In the genomic region with DNA sequence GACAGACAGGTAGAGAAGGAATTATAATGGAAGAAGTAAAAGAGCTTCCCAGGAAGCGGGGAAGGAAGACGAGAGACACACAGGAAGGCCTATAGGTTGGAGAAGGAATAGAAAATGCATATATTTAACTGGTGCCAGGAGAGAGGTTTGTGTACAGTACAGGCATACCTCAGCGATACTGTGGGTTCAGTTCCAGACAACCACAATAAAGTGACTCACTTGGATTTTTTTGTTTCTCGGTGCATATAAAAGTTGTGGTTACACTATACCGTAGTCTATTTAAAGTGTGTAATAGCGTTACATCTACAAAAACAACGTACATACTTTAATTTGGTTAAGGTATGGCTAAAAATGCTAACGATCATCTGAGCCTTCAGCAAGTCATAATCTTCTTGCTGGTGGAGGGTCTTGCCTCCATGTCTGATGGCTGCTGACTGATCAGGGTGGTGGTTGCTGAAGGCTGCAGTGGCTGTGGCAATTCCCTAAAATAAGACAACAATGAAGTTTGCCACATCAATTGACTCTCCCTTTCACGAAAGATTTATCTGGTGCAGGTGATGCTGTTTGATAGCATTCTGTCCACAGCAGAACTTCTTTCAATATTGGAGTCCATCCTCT, we compare ENCODE assay signal across 11 cellular contexts. TPM values are rescaled to one million over a fixed set of nuclear protein-coding genes. Genes with fewer than 3 reads are reported as not detected.
DNase-seq lines count a peak whose midpoint lies in the region; ATAC-seq and TF ChIP-seq lines count a peak whose summit lies in the region.
"Had no signal": no experiment of that assay in that cellular context is flagged by ENCODE, and none has a peak within 500 bp of the region (broad histone marks: within the 10 kb centered on the region; RNA-seq: fewer than 3 reads in every experiment).

No MANE protein-coding gene starts in this region.

- no peak overlapping the region for H3K4me3 ChIP-seq in brain microvascular endothelial cell (ENCODE audit: low read depth, low read length)

- H3K4me3 Mint-ChIP-seq in activated CD8-positive, alpha-beta memory T cell treated with anti-CD3 and anti-CD28 coated beads, Interleukin-2, amount 10 ng/mL, durations not matched to agents 7 days and 5 days, result peak overlapping the region; percentile 23
- H3K4me3 Mint-ChIP-seq in activated CD4-positive, alpha-beta T cell treated with anti-CD3 and anti-CD28 coated beads, Interleukin-2, amount 10 ng/mL, durations not matched to agents 7 days and 5 days, result peak overlapping the region; percentile 7

- H3K36me3 ChIP-seq in brain microvascular endothelial cell (replicated peaks), result peaks cover 46% of the 10 kb centered on the region

- peaks cover 51% of the 10 kb centered on the region for H3K4me1 Mint-ChIP-seq in activated CD8-positive, alpha-beta memory T cell treated with anti-CD3 and anti-CD28 coated beads, Interleukin-2, amount 10 ng/mL, durations not matched to agents 7 days and 5 days
- H3K4me1 Mint-ChIP-seq in activated CD4-positive, alpha-beta T cell treated with anti-CD3 and anti-CD28 coated beads, Interleukin-2, amount 10 ng/mL, durations not matched to agents 7 days and 5 days, result peaks cover 58% of the 10 kb centered on the region

- H3K36me3 Mint-ChIP-seq in activated CD8-positive, alpha-beta memory T cell treated with anti-CD3 and anti-CD28 coated beads, Interleukin-2, amount 10 ng/mL, durations not matched to agents 7 days and 5 days, result peaks cover 61% of the 10 kb centered on the region
- H3K36me3 Mint-ChIP-seq in activated CD4-positive, alpha-beta T cell treated with anti-CD3 and anti-CD28 coated beads, Interleukin-2, amount 10 ng/mL, durations not matched to agents 7 days and 5 days (ENCODE audit: low read depth), result peaks cover 63% of the 10 kb centered on the region

- peak; percentile 44 for ATAC-seq in activated CD8-positive, alpha-beta memory T cell treated with anti-CD3 and anti-CD28 coated beads, Interleukin-2, amount 10 ng/mL, durations not matched to agents 7 days and 5 days
- ATAC-seq in GM18909 (IDR thresholded peaks at IDR 0.05; ENCODE audit: poor library complexity, unreplicated experiment), result no peak
- no peak for ATAC-seq in omental fat pad (ENCODE audit: low FRiP score)

- H3K9me3 Mint-ChIP-seq in activated CD8-positive, alpha-beta memory T cell treated with anti-CD3 and anti-CD28 coated beads, Interleukin-2, amount 10 ng/mL, durations not matched to agents 7 days and 5 days (ENCODE audit: low read depth), result no peaks in the 10 kb centered on the region
- no peaks in the 10 kb centered on the region for H3K9me3 Mint-ChIP-seq in activated CD4-positive, alpha-beta T cell treated with anti-CD3 and anti-CD28 coated beads, Interleukin-2, amount 10 ng/mL, durations not matched to agents 7 days and 5 days

- POLR2A ChIA-PET in activated CD4-positive, alpha-beta T cell treated with anti-CD3 and anti-CD28 coated beads, Interleukin-2, amount 10 ng/mL, durations not matched to agents 7 days and 5 days (lab: Charles Lee), result no interaction called here

- H3K27ac Mint-ChIP-seq in activated CD8-positive, alpha-beta memory T cell treated with anti-CD3 and anti-CD28 coated beads, Interleukin-2, amount 10 ng/mL, durations not matched to agents 7 days and 5 days, result peak overlapping the region; percentile 71
- H3K27ac Mint-ChIP-seq in activated CD4-positive, alpha-beta T cell treated with anti-CD3 and anti-CD28 coated beads, Interleukin-2, amount 10 ng/mL, durations not matched to agents 7 days and 5 days, result peak overlapping the region; percentile 84

- peak; percentile 55 for DNase-seq in activated CD8-positive, alpha-beta memory T cell treated with anti-CD3 and anti-CD28 coated beads, Interleukin-2, amount 10 ng/mL, durations not matched to agents 7 days and 5 days
- DNase-seq in activated CD8-positive, alpha-beta memory T cell treated with anti-CD3 and anti-CD28 coated beads, Interleukin-2, amount 50 U/mL, for 4 hours, result no peak
- peak; percentile 57 for DNase-seq in activated CD4-positive, alpha-beta T cell treated with anti-CD3 and anti-CD28 coated beads, Interleukin-2, amount 10 ng/mL, durations not matched to agents 7 days and 5 days
- DNase-seq in brain microvascular endothelial cell (peak; percentile 82), NOMO-1 treated with dmso at 0.1 percent for 144 hours (lab: John Stamatoyannopoulos, UW; ENCODE audit: unreplicated experiment) (no peak), omental fat pad (ENCODE audit: low spot score) (no peak)
- peak; percentile 19 for DNase-seq in stimulated activated CD4-positive, alpha-beta T cell treated with anti-CD3 and anti-CD28 coated beads, Interleukin-4, amount 100 ng/mL, for 1 hour
- DNase-seq: Karpas-422, mesendoderm, NCI-H446 treated with DMSO at 0.1 percent for 48 hours had no signal

- CTCF ChIA-PET in activated CD8-positive, alpha-beta memory T cell treated with anti-CD3 and anti-CD28 coated beads, Interleukin-2, amount 10 ng/mL, durations not matched to agents 7 days and 5 days (lab: Charles Lee), result interaction anchor here (1.5 kb wide), 1 partner anchor 22 kb away, joined by 5 read pairs; no protein-coding TSS in a partner anchor
- CTCF ChIA-PET in activated CD4-positive, alpha-beta T cell treated with anti-CD3 and anti-CD28 coated beads, Interleukin-2, amount 10 ng/mL, durations not matched to agents 7 days and 5 days (lab: Charles Lee), result no interaction called here

- in situ Hi-C loops in brain microvascular endothelial cell (cut with HindIII; ENCODE audit: low pct_ligation_motif_present, low sequenced_read_pairs), result no loop called here

- no peaks in the 10 kb centered on the region for H3K27me3 ChIP-seq in brain microvascular endothelial cell (replicated peaks)

- TF ChIP-seq CTCF in brain microvascular endothelial cell (IDR thresholded peaks at IDR 0.05; ENCODE audit: low read depth, low read length, missing control alignments) (peak; percentile 11), omental fat pad (IDR thresholded peaks at IDR 0.05) (no peak)

- H3K27ac ChIP-seq in brain microvascular endothelial cell, result peak overlapping the region; percentile 53

- no peaks in the 10 kb centered on the region for H3K27me3 Mint-ChIP-seq in activated CD8-positive, alpha-beta memory T cell treated with anti-CD3 and anti-CD28 coated beads, Interleukin-2, amount 10 ng/mL, durations not matched to agents 7 days and 5 days
- no peaks in the 10 kb centered on the region for H3K27me3 Mint-ChIP-seq in activated CD4-positive, alpha-beta T cell treated with anti-CD3 and anti-CD28 coated beads, Interleukin-2, amount 10 ng/mL, durations not matched to agents 7 days and 5 days

RNA-seq across cellular contexts. Expression of a gene that starts 16.0 kb away (rescaled TPM):
- 100 to 1,000 TPM; 192 to 238 TPM for total RNA-seq in activated CD8-positive, alpha-beta memory T cell treated with anti-CD3 and anti-CD28 coated beads, Interleukin-2, amount 10 ng/mL, durations not matched to agents 7 days and 5 days
- 100 to 1,000 TPM; 167 to 196 TPM for total RNA-seq in activated CD4-positive, alpha-beta T cell treated with anti-CD3 and anti-CD28 coated beads, Interleukin-2, amount 10 ng/mL, durations not matched to agents 7 days and 5 days
- total RNA-seq in omental fat pad, result 100 to 1,000 TPM in 1 of 4 donors, 10 to 100 TPM in 3; 59.1 to 124 (median 62.6) TPM

RNA-seq across cellular contexts. Expression of a gene that starts 16.2 kb away (rescaled TPM):
- total RNA-seq in activated CD8-positive, alpha-beta memory T cell treated with anti-CD3 and anti-CD28 coated beads, Interleukin-2, amount 10 ng/mL, durations not matched to agents 7 days and 5 days, result 100 to 1,000 TPM in 1 of 2 experiments, 10 to 100 TPM in 1; 85.3 to 102 TPM
- total RNA-seq in activated CD4-positive, alpha-beta T cell treated with anti-CD3 and anti-CD28 coated beads, Interleukin-2, amount 10 ng/mL, durations not matched to agents 7 days and 5 days, result 10 to 100 TPM; 58.0 to 65.8 TPM
- total RNA-seq in omental fat pad, result 10 to 100 TPM; 20.4 to 47.6 (median 28.4) TPM

Comparison
In these comparisons a context has a peak if more than half of its experiments do, and no peak if none do; other contexts are left out.
1. DNase-seq: peak in activated CD8-positive, alpha-beta memory T cell treated with anti-CD3 and anti-CD28 coated beads, Interleukin-2, amount 10 ng/mL, durations not matched to agents 7 days and 5 days (single experiment), activated CD4-positive, alpha-beta T cell treated with anti-CD3 and anti-CD28 coated beads, Interleukin-2, amount 10 ng/mL, durations not matched to agents 7 days and 5 days (single experiment), brain microvascular endothelial cell (single experiment) and stimulated activated CD4-positive, alpha-beta T cell treated with anti-CD3 and anti-CD28 coated beads, Interleukin-4, amount 100 ng/mL, for 1 hour (single experiment); none in activated CD8-positive, alpha-beta memory T cell treated with anti-CD3 and anti-CD28 coated beads, Interleukin-2, amount 50 U/mL, for 4 hours (single experiment), NOMO-1 treated with dmso at 0.1 percent for 144 hours (single experiment) and omental fat pad (single experiment).